1 cellular context compared by ENCODE assay signal in genomic region chr12:63715107-63715625, GRCh38. TPM values are rescaled to one million over a fixed set of nuclear protein-coding genes. Genes with fewer than 3 reads are reported as not detected.
"Had no signal": no experiment of that assay in that cellular context is flagged by ENCODE, and none has a peak within 500 bp of the region (broad histone marks: within the 10 kb centered on the region; RNA-seq: fewer than 3 reads in every experiment).

No MANE protein-coding gene starts in this region.

RNA-seq across cellular contexts. Expression of gene DPY19L2, which starts 46.9 kb away (rescaled TPM):
- total RNA-seq: MCF 10A had no signal
